In the genomic region with DNA sequence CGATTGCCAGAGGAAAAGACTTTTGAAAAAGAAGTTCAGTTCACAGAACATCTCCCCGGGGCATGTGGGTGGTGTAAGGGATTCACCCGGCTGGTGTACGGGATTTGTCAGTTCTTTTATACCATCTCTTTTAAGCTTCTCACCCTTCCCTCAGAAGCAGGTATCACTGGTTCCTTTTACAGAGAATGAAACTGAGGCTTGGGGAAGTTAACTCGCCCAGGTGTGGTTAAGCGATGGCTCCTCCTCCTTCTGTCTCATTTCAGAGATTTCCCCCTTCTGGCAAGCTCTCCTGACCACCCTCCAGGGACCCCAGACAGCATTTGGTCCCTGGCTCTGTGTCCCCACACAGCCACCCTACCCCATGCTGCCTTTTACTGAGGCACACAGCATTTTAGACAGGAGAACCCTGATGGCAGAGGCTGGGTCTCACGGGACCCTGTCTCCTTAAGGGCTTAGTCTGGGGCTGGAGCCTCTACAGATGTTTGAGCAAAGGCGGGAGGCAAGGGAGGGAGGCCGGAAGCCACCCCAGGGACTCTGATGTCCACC, we compare ENCODE assay signal across 8 cellular contexts. TPM values are rescaled to one million over a fixed set of nuclear protein-coding genes. Genes with fewer than 3 reads are reported as not detected.
DNase-seq lines count a peak whose midpoint lies in the region; ATAC-seq and TF ChIP-seq lines count a peak whose summit lies in the region.

No MANE protein-coding gene starts in this region.

- no peaks in the 10 kb centered on the region for H3K27me3 ChIP-seq in muscle layer of colon (ENCODE audit: control insufficient read depth in 1 of 2, insufficient read depth in 2 of 2, low read length in 2 of 2)
- H3K27me3 ChIP-seq in upper lobe of left lung: no peaks in the 10 kb centered on the region

- H3K4me3 ChIP-seq in muscle layer of colon (ENCODE audit: low read depth in 1 of 2, low read length in 2 of 2): no peak overlapping the region
- H3K4me3 ChIP-seq in upper lobe of left lung: peak overlapping the region in 2 of 4 donors; percentile 5 to 14

- peak overlapping the region; percentile 20 for H3K27ac ChIP-seq in muscle layer of colon (ENCODE audit: low read depth, low read length)
- peak overlapping the region; percentile 82 to 92 (median 84) for H3K27ac ChIP-seq in upper lobe of left lung

- TF ChIP-seq EP300 in upper lobe of left lung (IDR thresholded peaks at IDR 0.05): no peak

- H3K36me3 ChIP-seq in muscle layer of colon (ENCODE audit: insufficient read depth, low read length) (no peaks in the 10 kb centered on the region), upper lobe of left lung (no peaks in the 10 kb centered on the region)

- TF ChIP-seq POLR2A in upper lobe of left lung (IDR thresholded peaks at IDR 0.05): no peak

- DNase-seq in activated T-cell treated with anti-CD3 and anti-CD28 coated beads for 48 hours (ENCODE audit: low read depth) (peak; percentile 50), upper lobe of left lung (no peak), NCI-H748 (lab: John Stamatoyannopoulos, UW; ENCODE audit: unreplicated experiment) (no peak), UCSD-AML1 (lab: John Stamatoyannopoulos, UW; ENCODE audit: unreplicated experiment) (no peak), NCI-H146 (lab: John Stamatoyannopoulos, UW) (no peak)

- H3K4me1 ChIP-seq in muscle layer of colon (ENCODE audit: insufficient read depth, low read length): peaks cover 49% of the 10 kb centered on the region
- H3K4me1 ChIP-seq in upper lobe of left lung: peaks cover 51 to 74% (median 55%) of the 10 kb centered on the region in 4 donors

- WGBS in upper lobe of left lung, 2 donors: 67 to 78% methylated on average over 9 of the region's 9 CpGs

- peak; percentile 22 for ATAC-seq in GM19043 (IDR thresholded peaks at IDR 0.05; ENCODE audit: low read depth, unreplicated experiment)
- peak; percentile 27 for ATAC-seq in HG03139 (IDR thresholded peaks at IDR 0.05; ENCODE audit: unreplicated experiment)
- ATAC-seq in upper lobe of left lung (ENCODE audit: low FRiP score in 2 of 2): no peak

- no peaks in the 10 kb centered on the region for H3K9me3 ChIP-seq in muscle layer of colon (ENCODE audit: low read length)
- no peaks in the 10 kb centered on the region for H3K9me3 ChIP-seq in upper lobe of left lung

- H3K9ac ChIP-seq in muscle layer of colon (ENCODE audit: low read length): no peak overlapping the region

- TF ChIP-seq CTCF in upper lobe of left lung (IDR thresholded peaks at IDR 0.05): no peak

RNA-seq across cellular contexts. Expression of a gene that starts 2.8 kb away (rescaled TPM):
- total RNA-seq in upper lobe of left lung: 100 to 1,000 TPM in 1 of 6 donors, 10 to 100 TPM in 5; 55.8 to 120 (median 74.8) TPM

Comparison
In these comparisons a context has a peak if more than half of its experiments do, and no peak if none do; other contexts are left out.
1. ATAC-seq: peak in GM19043 (single experiment) and HG03139 (single experiment); none in upper lobe of left lung (0 of 2).